ENCODE assay signal across 10 cellular contexts in genomic region chr1:92441316-92442311, GRCh38. TPM values are rescaled to one million over a fixed set of nuclear protein-coding genes. Genes with fewer than 3 reads are reported as not detected.
DNase-seq lines count a peak whose midpoint lies in the region; ATAC-seq, FAIRE-seq and TF ChIP-seq lines count a peak whose summit lies in the region.
"Had no signal": no experiment of that assay in that cellular context is flagged by ENCODE, and none has a peak within 500 bp of the region (broad histone marks: within the 10 kb centered on the region; RNA-seq: fewer than 3 reads in every experiment).

No MANE protein-coding gene starts in this region.

- intact Hi-C loops in Right ventricle myocardium superior (cut with DNase I) (no loop called here), left ventricle myocardium inferior (cut with micrococcal nuclease) (no loop called here)

- H3K9me3 ChIP-seq in SJCRH30 (replicated peaks) (no peaks in the 10 kb centered on the region), keratinocyte (ENCODE audit: control insufficient read depth, low read depth, low read length) (no peaks in the 10 kb centered on the region), left ventricle myocardium inferior (replicated peaks) (peaks cover 3% of the 10 kb centered on the region)
- H3K9me3 ChIP-seq: right atrium auricular region had no signal

- no peak overlapping the region for H3K4me3 Mint-ChIP-seq in activated T-cell treated with anti-CD3 and anti-CD28 coated beads, Interleukin-2, amount 50 U/mL, for 24 hours
- H3K4me3 Mint-ChIP-seq: memory B cell had no signal

- in situ Hi-C loops in GM13977 (cut with MboI; ENCODE audit: low pct_unique_long_range_greater_than_20kb, low sequenced_read_pairs, unreplicated experiment) = no loop called here

- H3K27me3 ChIP-seq in SJCRH30 = no peaks in the 10 kb centered on the region
- H3K27me3 ChIP-seq in keratinocyte (ENCODE audit: control insufficient read depth, extremely low read depth, insufficient read depth, low read length) = no peaks in the 10 kb centered on the region
- H3K27me3 ChIP-seq in left ventricle myocardium inferior (ENCODE audit: low read depth) = no peaks in the 10 kb centered on the region
- H3K27me3 ChIP-seq: right atrium auricular region had no signal

- no peaks in the 10 kb centered on the region for H3K79me2 ChIP-seq in keratinocyte (ENCODE audit: control insufficient read depth, insufficient read depth, low read length)

- no peaks in the 10 kb centered on the region for H3K9me1 ChIP-seq in keratinocyte (ENCODE audit: control insufficient read depth, extremely low read depth, insufficient read depth, low read length)

- H2AFZ ChIP-seq in keratinocyte (ENCODE audit: control insufficient read depth, low read length) = peak overlapping the region; percentile 71

- no peaks in the 10 kb centered on the region for H3K36me3 ChIP-seq in SJCRH30
- H3K36me3 ChIP-seq in keratinocyte (ENCODE audit: control insufficient read depth in 2 of 2, extremely low read depth in 1 of 2, insufficient read depth in 2 of 2, low read length in 2 of 2) = no peaks in the 10 kb centered on the region
- no peaks in the 10 kb centered on the region for H3K36me3 ChIP-seq in left ventricle myocardium inferior
- H3K36me3 ChIP-seq: right atrium auricular region had no signal

- TF ChIP-seq CTCF in 22Rv1 (IDR thresholded peaks at IDR 0.05) = no peak
- no peak for TF ChIP-seq CTCF in keratinocyte (optimal IDR thresholded peaks at IDR 0.05 in 1 of 3, IDR thresholded peaks at IDR 0.05 in 1 of 3, conservative IDR thresholded peaks at IDR 0.05 in 1 of 3; ENCODE audit: extremely low read depth in 1 of 3, insufficient read depth in 2 of 3, low read length in 3 of 3)
- no peak for TF ChIP-seq CTCF in left ventricle myocardium inferior (IDR thresholded peaks at IDR 0.05; ENCODE audit: borderline replicate concordance)
- TF ChIP-seq CTCF in GM13977 (IDR thresholded peaks at IDR 0.05; ENCODE audit: extremely low read depth, insufficient read depth, missing control alignments) = no peak

- dilution Hi-C loops in keratinocyte (cut with MboI; ENCODE audit: extremely low pct_ligation_motif_present, low sequenced_read_pairs) = no loop called here

- FAIRE-seq in keratinocyte (lab: Jason Lieb, UNC) = no peak

- H3K9ac ChIP-seq in keratinocyte (ENCODE audit: control insufficient read depth, extremely low read depth, insufficient read depth, low read length) = peak overlapping the region; percentile 41

- H3K27ac ChIP-seq in 22Rv1 (peak overlapping the region; percentile 92), SJCRH30 (peak overlapping the region; percentile 92), keratinocyte (ENCODE audit: control insufficient read depth, insufficient read depth, low read length) (no peak overlapping the region), left ventricle myocardium inferior (replicated peaks) (no peak overlapping the region)
- H3K27ac ChIP-seq: right atrium auricular region had no signal

- no peaks in the 10 kb centered on the region for H3K9me3 Mint-ChIP-seq in activated T-cell treated with anti-CD3 and anti-CD28 coated beads, Interleukin-2, amount 50 U/mL, for 24 hours

- no peak for ATAC-seq in Right ventricle myocardium superior (ENCODE audit: poor library complexity)

- H3K4me3 ChIP-seq in SJCRH30 (peak overlapping the region; percentile 69), keratinocyte (ENCODE audit: control insufficient read depth in 2 of 3, extremely low read depth in 1 of 3, insufficient read depth in 2 of 3, low read depth in 1 of 3, low read length in 3 of 3) (peak overlapping the region in 1 of 3 experiments; percentile 53), left ventricle myocardium inferior (no peak overlapping the region)
- H3K4me3 ChIP-seq: right atrium auricular region had no signal

- H3K4me2 ChIP-seq in keratinocyte (ENCODE audit: control insufficient read depth, extremely low read depth, insufficient read depth, low read depth, low read length) = peak overlapping the region; percentile 53

- H3K4me1 ChIP-seq in SJCRH30 = peaks cover 17% of the 10 kb centered on the region
- peaks cover 6% of the 10 kb centered on the region for H3K4me1 ChIP-seq in keratinocyte (ENCODE audit: control insufficient read depth, extremely low read depth, insufficient read depth, low read length)
- H3K4me1 ChIP-seq in left ventricle myocardium inferior = no peaks in the 10 kb centered on the region
- H3K4me1 ChIP-seq: right atrium auricular region had no signal

- no peaks in the 10 kb centered on the region for H4K20me1 ChIP-seq in keratinocyte (ENCODE audit: control insufficient read depth, extremely low read depth, insufficient read depth, low read length)

- DNase-seq in NCI-H146 (lab: John Stamatoyannopoulos, UW) = peak; percentile 91
- peak; percentile 84 to 89 for DNase-seq in SJCRH30
- DNase-seq in keratinocyte (ENCODE audit: low read depth, low spot score) = no peak
- DNase-seq in Right ventricle myocardium superior = no peak
- no peak for DNase-seq in left ventricle myocardium inferior
- DNase-seq in activated T-cell treated with anti-CD3 and anti-CD28 coated beads, Interleukin-2, amount 50 U/mL, for 24 hours = no peak
- no peak for DNase-seq in GM13977 (ENCODE audit: low spot score)

- no peaks in the 10 kb centered on the region for H3K36me3 Mint-ChIP-seq in activated T-cell treated with anti-CD3 and anti-CD28 coated beads, Interleukin-2, amount 50 U/mL, for 24 hours (ENCODE audit: low read depth)
- H3K36me3 Mint-ChIP-seq: memory B cell had no signal

- H3K4me1 Mint-ChIP-seq in activated T-cell treated with anti-CD3 and anti-CD28 coated beads, Interleukin-2, amount 50 U/mL, for 24 hours (ENCODE audit: low read depth) = peaks cover 14% of the 10 kb centered on the region
- H3K4me1 Mint-ChIP-seq: memory B cell had no signal

- H3K27ac Mint-ChIP-seq in activated T-cell treated with anti-CD3 and anti-CD28 coated beads, Interleukin-2, amount 50 U/mL, for 24 hours = no peak overlapping the region
- H3K27ac Mint-ChIP-seq: memory B cell had no signal

- H3K27me3 Mint-ChIP-seq in activated T-cell treated with anti-CD3 and anti-CD28 coated beads, Interleukin-2, amount 50 U/mL, for 24 hours = no peaks in the 10 kb centered on the region
- H3K27me3 Mint-ChIP-seq: memory B cell had no signal

RNA-seq across cellular contexts. Expression of gene GFI1, which starts 45.1 kb away (rescaled TPM):
- total RNA-seq in SJCRH30 (2014; rRNA removed; shearing (Covaris generic)) = 3.2 TPM in 2 replicates
- 0.13 to 0.22 TPM (median 0.17 TPM) in 3 replicates for polyA plus RNA-seq in keratinocyte
- 0.10 TPM for polyA plus RNA-seq in keratinocyte (2011; ENCODE audit: low read depth)
- 0.11 and 0.13 TPM in 2 replicates for polyA plus RNA-seq in keratinocyte (2011; cell fraction: cytosol; rRNA removed)
- 0.65 and 0.67 TPM in 2 replicates for polyA plus RNA-seq in keratinocyte (2011; cell fraction: nucleus; rRNA removed)
- polyA plus RNA-seq in keratinocyte (2012; ENCODE audit: low replicate concordance) = 0.08 and 0.14 TPM in 2 replicates
- 0.10 to 0.54 TPM (median 0.20 TPM) in 3 replicates for polyA minus RNA-seq in keratinocyte
- polyA minus RNA-seq in keratinocyte (2011; cell fraction: cytosol; rRNA and poly(A)+ RNA removed) = not detected
- polyA minus RNA-seq in keratinocyte (2011; cell fraction: nucleus; rRNA and poly(A)+ RNA removed) = 1.1 and 2.4 TPM in 2 replicates
- total RNA-seq in Right ventricle myocardium superior (0.19 TPM), left ventricle myocardium inferior (0.25 TPM)

Comparison
In these comparisons a context has a peak if more than half of its experiments do, and no peak if none do; other contexts are left out.
1. H3K27ac ChIP-seq: peak in 22Rv1 (single experiment) and SJCRH30 (single experiment); none in keratinocyte (single experiment) and left ventricle myocardium inferior (single experiment).
2. DNase-seq: peak in NCI-H146 (single experiment) and SJCRH30 (2 of 2); none in keratinocyte (single experiment), Right ventricle myocardium superior (single experiment), left ventricle myocardium inferior (single experiment), activated T-cell treated with anti-CD3 and anti-CD28 coated beads, Interleukin-2, amount 50 U/mL, for 24 hours (single experiment) and GM13977 (single experiment).